ENCODE assay signal across 13 cellular contexts in genomic region chr21:40074710-40075109, GRCh38.
A peak's percentile ranks its signal among the peaks of the same experiment; 100 is the strongest.
DNase-seq lines count a peak whose midpoint lies in the region; ATAC-seq and TF ChIP-seq lines count a peak whose summit lies in the region.
"Had no signal": no experiment of that assay in that cellular context is flagged by ENCODE, and none has a peak within 500 bp of the region (broad histone marks: within the 10 kb centered on the region; RNA-seq: fewer than 3 reads in every experiment).

No MANE protein-coding gene starts in this region.

- H3K4me3 ChIP-seq in cardiac muscle cell (no peak overlapping the region), esophagus muscularis mucosa (no peak overlapping the region), mesendoderm (ENCODE audit: low read length) (no peak overlapping the region), stomach smooth muscle (ENCODE audit: low read length in 2 of 2) (peak overlapping the region in 1 of 2 donors; percentile 49), vagina (no peak overlapping the region)
- H3K4me3 ChIP-seq: GM23248 had no signal

- H3K27me3 ChIP-seq in cardiac muscle cell (no peaks in the 10 kb centered on the region), esophagus muscularis mucosa (no peaks in the 10 kb centered on the region), mesendoderm (ENCODE audit: insufficient read depth, low read length, poor library complexity) (no peaks in the 10 kb centered on the region), stomach smooth muscle (ENCODE audit: control insufficient read depth in 1 of 2, insufficient read depth in 2 of 2, low read length in 2 of 2) (no peaks in the 10 kb centered on the region), vagina (no peaks in the 10 kb centered on the region)

- peaks cover 4% of the 10 kb centered on the region for H3K4me1 ChIP-seq in cardiac muscle cell (ENCODE audit: low read depth)
- H3K4me1 ChIP-seq in esophagus muscularis mucosa, result peaks cover 9 to 17% (median 15%) of the 10 kb centered on the region in 4 donors
- no peaks in the 10 kb centered on the region for H3K4me1 ChIP-seq in mesendoderm (ENCODE audit: control insufficient read depth, low read depth, low read length)
- peaks cover 9% of the 10 kb centered on the region for H3K4me1 ChIP-seq in stomach smooth muscle (ENCODE audit: control insufficient read depth, insufficient read depth, low read length)
- no peaks in the 10 kb centered on the region for H3K4me1 ChIP-seq in vagina

- no peak overlapping the region for H3K18ac ChIP-seq in mesendoderm (ENCODE audit: low read length)

- no peak overlapping the region for H2AK5ac ChIP-seq in mesendoderm (ENCODE audit: low read length)

- H3K36me3 ChIP-seq in cardiac muscle cell (no peaks in the 10 kb centered on the region), esophagus muscularis mucosa (no peaks in the 10 kb centered on the region), mesendoderm (ENCODE audit: control insufficient read depth, insufficient read depth, low read length) (no peaks in the 10 kb centered on the region), stomach smooth muscle (ENCODE audit: control insufficient read depth in 2 of 2, insufficient read depth in 2 of 2, low read length in 2 of 2) (no peaks in the 10 kb centered on the region), vagina (no peaks in the 10 kb centered on the region)

- H3K23ac ChIP-seq in mesendoderm (ENCODE audit: low read length), result no peak overlapping the region

- no peak for ATAC-seq in left cardiac atrium
- no peak for ATAC-seq in HG03045 (IDR thresholded peaks at IDR 0.05; ENCODE audit: unreplicated experiment)
- ATAC-seq: HCT116 had no signal

- H3K4me2 ChIP-seq in mesendoderm (ENCODE audit: low read length), result no peak overlapping the region

- no peak for TF ChIP-seq CTCF in cardiac muscle cell (IDR thresholded peaks at IDR 0.05; ENCODE audit: low read depth, low read length)
- no peak for TF ChIP-seq CTCF in esophagus muscularis mucosa (IDR thresholded peaks at IDR 0.05)
- TF ChIP-seq CTCF in vagina (IDR thresholded peaks at IDR 0.05), result no peak

- H2BK15ac ChIP-seq in mesendoderm (replicated peaks; ENCODE audit: low read depth), result no peak overlapping the region

- no peak for DNase-seq in cardiac muscle cell (ENCODE audit: low read depth in 1 of 2, low spot score in 1 of 2)
- no peak for DNase-seq in left cardiac atrium
- DNase-seq in esophagus muscularis mucosa (ENCODE audit: extremely low spot score), result no peak
- DNase-seq in mesendoderm, result peak; percentile 12
- no peak for DNase-seq in vagina (ENCODE audit: extremely low spot score in 2 of 2)
- DNase-seq: ACHN; C1 segment of cervical spinal cord; CD4-positive, alpha-beta T cell; DMS79; GM23248 had no signal

- 86% methylated on average over 8 of the region's 8 CpGs for WGBS in esophagus muscularis mucosa
- WGBS in mesendoderm (ENCODE audit: extremely low coverage, insufficient coverage, low lambda C conversion rate), result no CpG with 5 or more reads among the region's 8 CpGs

- H3K56ac ChIP-seq in mesendoderm (ENCODE audit: low read length), result no peak overlapping the region

- H3K27ac ChIP-seq in cardiac muscle cell (peak overlapping the region; percentile 44), esophagus muscularis mucosa (replicated peaks in 1 of 4) (peak overlapping the region; percentile 46 to 53 (median 49)), mesendoderm (ENCODE audit: low read depth, low read length) (no peak overlapping the region), stomach smooth muscle (ENCODE audit: low read length) (peak overlapping the region; percentile 66), vagina (no peak overlapping the region)
- H3K27ac ChIP-seq: GM23248 had no signal

- H4K8ac ChIP-seq in mesendoderm (ENCODE audit: low read depth, low read length), result no peak overlapping the region

- no peaks in the 10 kb centered on the region for H3K79me1 ChIP-seq in mesendoderm (ENCODE audit: low read length)

- no peak overlapping the region for H2BK120ac ChIP-seq in mesendoderm (ENCODE audit: low read depth, low read length)

- H2BK5ac ChIP-seq in mesendoderm (ENCODE audit: low read length), result no peak overlapping the region

- no peak overlapping the region for H4K5ac ChIP-seq in mesendoderm (ENCODE audit: low read length)

- no peaks in the 10 kb centered on the region for H3K79me2 ChIP-seq in mesendoderm (ENCODE audit: control insufficient read depth, insufficient read depth, low read length)

- TF ChIP-seq POLR2A in esophagus muscularis mucosa (IDR thresholded peaks at IDR 0.05; ENCODE audit: low read depth) (no peak), vagina (IDR thresholded peaks at IDR 0.05) (no peak)

- no peak for TF ChIP-seq EP300 in esophagus muscularis mucosa (IDR thresholded peaks at IDR 0.05)

- H3K4ac ChIP-seq in mesendoderm (ENCODE audit: low read depth, low read length), result no peak overlapping the region

- H3K9me3 ChIP-seq in cardiac muscle cell (ENCODE audit: low read depth), result no peaks in the 10 kb centered on the region
- no peaks in the 10 kb centered on the region for H3K9me3 ChIP-seq in esophagus muscularis mucosa
- H3K9me3 ChIP-seq in stomach smooth muscle (ENCODE audit: control insufficient read depth in 2 of 2, low read length in 2 of 2), result no peaks in the 10 kb centered on the region
- no peaks in the 10 kb centered on the region for H3K9me3 ChIP-seq in vagina

- H3K9ac ChIP-seq in mesendoderm (ENCODE audit: low read length) (no peak overlapping the region), stomach smooth muscle (ENCODE audit: low read length in 2 of 2) (no peak overlapping the region)
- H3K9ac ChIP-seq: GM23248 had no signal

- intact Hi-C loops in left cardiac atrium (cut with DNase I), result no loop called here
- intact Hi-C loops in esophagus muscularis mucosa (cut with DNase I), result no loop called here
- intact Hi-C loops in vagina (cut with DNase I), result no loop called here

Comparison
In these comparisons a context has a peak if more than half of its experiments do, and no peak if none do; other contexts are left out.
1. H3K27ac ChIP-seq: peak in cardiac muscle cell (single experiment), esophagus muscularis mucosa (4 of 4) and stomach smooth muscle (single experiment); none in mesendoderm (single experiment) and vagina (single experiment).